1 cellular context compared by ENCODE assay signal in the genomic region with DNA sequence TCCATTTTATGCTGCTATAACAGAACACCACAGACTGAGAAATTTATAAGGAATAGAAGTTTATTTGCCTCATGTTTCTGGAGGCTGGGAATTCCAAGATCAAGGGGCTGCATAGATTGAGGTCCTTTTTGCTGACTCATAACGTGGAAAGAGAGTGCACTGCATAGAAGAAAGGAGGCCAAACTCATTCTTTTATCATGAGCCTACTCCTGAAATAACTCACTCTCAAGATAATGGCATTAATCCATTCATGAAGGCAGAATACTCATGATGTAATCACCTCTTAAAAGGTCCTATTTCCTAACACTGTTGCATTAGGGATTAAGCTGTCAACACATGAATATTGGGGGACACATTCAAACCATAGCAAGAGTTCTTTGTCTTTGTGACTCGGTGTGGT.
TF ChIP-seq lines count a peak whose summit lies in the region.

No MANE protein-coding gene starts in this region.

TF ChIP-seq in A549, 52 proteins besides CTCF, POLR2A, EP300 and RAD21 (continued from another document):
- TF ChIP-seq NPAS2 (CRISPR knock-in tag; IDR thresholded peaks at IDR 0.05; ENCODE audit: borderline replicate concordance) (no peak), FOSL2 (IDR thresholded peaks at IDR 0.05) (no peak), FOSL2 (CRISPR knock-in tag; IDR thresholded peaks at IDR 0.05) (0 out of 2 replicates have a peak, but pooled peaks have one; percentile 4), MAFK (IDR thresholded peaks at IDR 0.05; ENCODE audit: partially characterized antibody) (peak; percentile 80), SMC3 (IDR thresholded peaks at IDR 0.05) (no peak), HOXB5 (CRISPR knock-in tag; IDR thresholded peaks at IDR 0.05) (no peak), KDM5A (IDR thresholded peaks at IDR 0.05) (no peak), ELK1 (IDR thresholded peaks at IDR 0.05; ENCODE audit: low read depth, low read length) (no peak)
- TF ChIP-seq, protein P1, sequence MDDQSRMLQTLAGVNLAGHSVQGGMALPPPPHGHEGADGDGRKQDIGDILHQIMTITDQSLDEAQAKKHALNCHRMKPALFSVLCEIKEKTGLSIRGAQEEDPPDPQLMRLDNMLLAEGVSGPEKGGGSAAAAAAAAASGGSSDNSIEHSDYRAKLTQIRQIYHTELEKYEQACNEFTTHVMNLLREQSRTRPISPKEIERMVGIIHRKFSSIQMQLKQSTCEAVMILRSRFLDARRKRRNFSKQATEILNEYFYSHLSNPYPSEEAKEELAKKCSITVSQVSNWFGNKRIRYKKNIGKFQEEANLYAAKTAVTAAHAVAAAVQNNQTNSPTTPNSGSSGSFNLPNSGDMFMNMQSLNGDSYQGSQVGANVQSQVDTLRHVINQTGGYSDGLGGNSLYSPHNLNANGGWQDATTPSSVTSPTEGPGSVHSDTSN (IDR thresholded peaks at IDR 0.05): no peak
TF ChIP-seq in A549: peak in this region for 4.
